In genomic region chr3:36944012-36944640, GRCh38 we compare ENCODE assay signal across 8 cellular contexts. TPM values are rescaled to one million over a fixed set of nuclear protein-coding genes. Genes with fewer than 3 reads are reported as not detected.
DNase-seq lines count a peak whose midpoint lies in the region; ATAC-seq and TF ChIP-seq lines count a peak whose summit lies in the region.

No MANE protein-coding gene starts in this region.

- ATAC-seq in GM21360 (IDR thresholded peaks at IDR 0.05; ENCODE audit: unreplicated experiment) = peak; percentile 36

- H3K36me3 ChIP-seq in duodenal mucosa (ENCODE audit: control insufficient read depth in 1 of 2, insufficient read depth in 2 of 2, low read length in 2 of 2) = no peaks in the 10 kb centered on the region
- no peaks in the 10 kb centered on the region for H3K36me3 ChIP-seq in liver (ENCODE audit: control insufficient read depth in 4 of 4, insufficient read depth in 3 of 4, low read depth in 1 of 4, low read length in 3 of 4)

- TF ChIP-seq RAD21 in liver (IDR thresholded peaks at IDR 0.05) = peak in 1 of 2 donors; percentile 34

- DNase-seq in Daoy (ENCODE audit: low read depth) (peak; percentile 53), HUDEP-2 (lab: John Stamatoyannopoulos, UW; ENCODE audit: unreplicated experiment in 76 of 76) (peak in 41 of 76 experiments; percentile 4 to 63 (median 33)), NCI-H1694 treated with DMSO at 0.1 percent for 48 hours (lab: John Stamatoyannopoulos, UW) (no peak)
- DNase-seq in activated CD4-positive, alpha-beta T cell treated with anti-CD3 and anti-CD28 coated beads for 24 hours (ENCODE audit: low read depth in 2 of 2) = peak; percentile 7 to 22
- DNase-seq in stimulated activated CD4-positive, alpha-beta T cell treated with anti-CD3 and anti-CD28 coated beads, Interleukin-4, amount 100 ng/mL, for 4 hours = peak; percentile 5 to 39

- peak overlapping the region; percentile 79 to 84 for H3K4me3 ChIP-seq in duodenal mucosa (ENCODE audit: low read depth in 1 of 2, low read length in 2 of 2)
- H3K4me3 ChIP-seq in liver (ENCODE audit: low read depth in 1 of 3, low read length in 3 of 3) = peak overlapping the region; percentile 75 to 92 (median 83)

- H3K4me1 ChIP-seq in duodenal mucosa (ENCODE audit: control insufficient read depth in 1 of 2, insufficient read depth in 2 of 2, low read length in 2 of 2) (peaks cover 0 to 13% of the 10 kb centered on the region in 2 donors), liver (ENCODE audit: control insufficient read depth in 4 of 4, insufficient read depth in 4 of 4, low read length in 3 of 4) (peaks cover 5 to 13% (median 9%) of the 10 kb centered on the region in 4 donors)

- H3K27ac ChIP-seq in duodenal mucosa (ENCODE audit: low read depth, low read length) (no peak overlapping the region), liver (ENCODE audit: low read depth in 1 of 2, low read length in 2 of 2) (peak overlapping the region; percentile 82 to 89)

- H3K9me3 ChIP-seq in duodenal mucosa (ENCODE audit: control insufficient read depth in 1 of 2, low read length in 2 of 2) (no peaks in the 10 kb centered on the region), liver (ENCODE audit: control insufficient read depth in 4 of 4, low read length in 3 of 4) (peaks cover 0 to 2% (median 0%) of the 10 kb centered on the region in 4 donors)

- H3K27me3 ChIP-seq in duodenal mucosa (ENCODE audit: control insufficient read depth in 1 of 2, insufficient read depth in 2 of 2, low read length in 2 of 2) (peaks cover 0 to 3% of the 10 kb centered on the region in 2 donors), liver (ENCODE audit: control insufficient read depth in 4 of 4, insufficient read depth in 4 of 4, low read length in 3 of 4) (no peaks in the 10 kb centered on the region)

- peak; percentile 5 for TF ChIP-seq CTCF in liver (IDR thresholded peaks at IDR 0.05; ENCODE audit: low read depth, low read length, missing input control)

- H3K9ac ChIP-seq in duodenal mucosa (ENCODE audit: low read depth in 1 of 2, low read length in 2 of 2) = peak overlapping the region; percentile 52 to 70
- H3K9ac ChIP-seq in liver (ENCODE audit: low read depth in 1 of 2, low read length in 2 of 2) = peak overlapping the region; percentile 71 to 83

- WGBS in liver = under 1% methylated on average over 56 of the region's 56 CpGs

TF ChIP-seq in liver, 16 proteins besides CTCF, POLR2A, EP300 and RAD21:
- no peak for TF ChIP-seq REST (IDR thresholded peaks at IDR 0.05)
- TF ChIP-seq EGR1 (IDR thresholded peaks at IDR 0.05; ENCODE audit: low read depth in 2 of 2) = no peak
- TF ChIP-seq HNF4A (conservative IDR thresholded peaks at IDR 0.05) = no peak
- no peak for TF ChIP-seq HNF4G (IDR thresholded peaks at IDR 0.05)
- TF ChIP-seq RXRA (IDR thresholded peaks at IDR 0.05) = no peak
- no peak for TF ChIP-seq TAF1 (conservative IDR thresholded peaks at IDR 0.05)
- TF ChIP-seq FOXA1 (IDR thresholded peaks at IDR 0.05) = no peak
- TF ChIP-seq YY1 (IDR thresholded peaks at IDR 0.05) = peak; percentile 67
TF ChIP-seq in liver: peak in this region for 1.

RNA-seq across cellular contexts. Expression of gene TRANK1, which starts 0.7 kb away (rescaled TPM):
- 0.86 and 13.4 TPM in 2 replicates for total RNA-seq in Daoy (2014; rRNA removed; shearing (Covaris generic))
- 10 to 100 TPM; 12.4 to 40.0 TPM for total RNA-seq in liver
- polyA plus RNA-seq in liver = 1 to 10 TPM; 2.9 to 8.1 TPM

RNA-seq across cellular contexts. Expression of gene EPM2AIP1, which starts 48.8 kb away (rescaled TPM):
- 4.7 and 9.4 TPM in 2 replicates for total RNA-seq in Daoy (2014; rRNA removed; shearing (Covaris generic))
- total RNA-seq in liver = 10 to 100 TPM in 1 of 2 donors, 1 to 10 TPM in 1; 9.0 to 11.8 TPM
- polyA plus RNA-seq in liver = 1 to 10 TPM; 2.9 to 6.4 TPM

RNA-seq across cellular contexts. Expression of gene MLH1, which starts 49.2 kb away (rescaled TPM):
- total RNA-seq in Daoy (2014; rRNA removed; shearing (Covaris generic)) = 62.8 and 70.8 TPM in 2 replicates
- total RNA-seq in liver = 10 to 100 TPM; 31.7 to 34.2 TPM
- 10 to 100 TPM in 1 of 2 donors, 1 to 10 TPM in 1; 9.4 to 13.3 TPM for polyA plus RNA-seq in liver
